In the genomic region with DNA sequence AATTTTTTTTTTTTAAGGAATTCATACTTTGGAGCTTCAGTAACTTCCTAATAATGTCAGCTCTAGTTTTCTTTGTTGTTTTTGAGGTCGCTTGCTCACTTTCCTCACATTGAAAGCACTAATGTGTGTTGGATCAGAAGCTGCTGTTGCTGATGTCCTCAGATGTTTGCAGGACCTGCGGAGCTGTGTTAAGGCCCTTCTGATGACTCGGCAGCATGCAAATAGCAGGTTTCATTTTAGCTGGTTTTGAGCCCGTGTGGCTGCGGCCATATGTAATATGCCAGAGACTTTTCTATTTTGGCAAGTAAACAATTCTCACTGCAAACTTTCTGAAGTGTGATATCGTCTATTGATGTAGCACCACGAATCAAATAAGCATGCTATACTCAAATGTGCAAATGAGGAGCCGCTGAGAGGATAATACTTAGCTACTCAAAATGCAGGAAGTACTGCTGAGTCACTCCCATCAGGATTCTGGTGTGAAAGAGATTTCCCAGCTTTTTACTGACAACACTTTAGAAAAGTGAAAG, we compare ENCODE assay signal across 9 cellular contexts.
DNase-seq lines count a peak whose midpoint lies in the region; ATAC-seq, FAIRE-seq and TF ChIP-seq lines count a peak whose summit lies in the region.
"Had no signal": no experiment of that assay in that cellular context is flagged by ENCODE, and none has a peak within 500 bp of the region (broad histone marks: within the 10 kb centered on the region; RNA-seq: fewer than 3 reads in every experiment).

No MANE protein-coding gene starts in this region.

- TF ChIP-seq POLR2A in GM12878 (IDR thresholded peaks at IDR 0.05; ENCODE audit: low read depth, low read length) = no peak

- 0 out of 2 replicates have a peak overlapping the region, but pooled peaks have one; percentile 19 for H3K4me2 ChIP-seq in GM12878 (ENCODE audit: control insufficient read depth, insufficient read depth)

- no peak overlapping the region; the same call in 1 of the 2 replicates for H2AFZ ChIP-seq in GM12878 (ENCODE audit: control insufficient read depth, low read depth, low read length)

- BruUV-seq in GM12878 (replicated peaks; lab: Mats Ljungman, UMichigan) = no TSS peak

- intact Hi-C loops in GM12878 (cut with micrococcal nuclease; ENCODE audit: unreplicated experiment) (no loop called here), left lung (cut with DNase I) (no loop called here)

- SMC1A ChIA-PET in GM12878 (lab: Charles Lee; ENCODE audit: uncharacterized antibody, unreplicated experiment) = interaction anchor here (1.4 kb wide), 1 partner anchor 9 kb away, joined by 3 read pairs; no protein-coding TSS in a partner anchor

- in situ Hi-C loops in GM12878 (cut with MboI) = no loop called here

- H3K9me3 ChIP-seq in GM12878 (replicated peaks; ENCODE audit: control insufficient read depth, insufficient read depth, low read length) (no peaks in the 10 kb centered on the region), left lung (no peaks in the 10 kb centered on the region)

- no peaks in the 10 kb centered on the region for H3K79me2 ChIP-seq in GM12878 (ENCODE audit: control insufficient read depth, insufficient read depth, low read length)

- CTCF ChIA-PET in GM12878 (lab: Yijun Ruan, JAX) = interaction anchor here (1.1 kb wide), 1 partner anchor 29 kb away, joined by 3 read pairs; no protein-coding TSS in a partner anchor

- RAD21 ChIA-PET in GM12878 (lab: Charles Lee; ENCODE audit: unreplicated experiment) = interaction anchor here (0.5 kb wide), 1 partner anchor 19 kb away, joined by 3 read pairs; no protein-coding TSS in a partner anchor

- H3K36me3 ChIP-seq in GM12878 (ENCODE audit: control insufficient read depth in 2 of 2, insufficient read depth in 2 of 2, low read length in 1 of 2) = no peaks in the 10 kb centered on the region
- H3K36me3 ChIP-seq in left lung = peaks cover 0 to 76% of the 10 kb centered on the region in 2 donors
- H3K36me3 ChIP-seq in urinary bladder (ENCODE audit: insufficient read depth) = peaks cover 2% of the 10 kb centered on the region

- POLR2A ChIA-PET in GM12878 (lab: Charles Lee) = no interaction called here

- TF ChIP-seq CTCF in GM12878 (IDR thresholded peaks at IDR 0.05 in 2 of 3, conservative IDR thresholded peaks at IDR 0.05 in 1 of 3; ENCODE audit: control insufficient read depth in 2 of 3, extremely low read depth in 1 of 3, insufficient read depth in 1 of 3, low read depth in 3 of 3, low read length in 3 of 3) (no peak), left lung (IDR thresholded peaks at IDR 0.05) (no peak)

- FAIRE-seq in GM12878 (lab: Jason Lieb, UNC) = no peak

- H3K27me3 ChIP-seq in GM12878 (replicated peaks in 1 of 2; ENCODE audit: control insufficient read depth in 2 of 2, insufficient read depth in 2 of 2, low read length in 1 of 2) (no peaks in the 10 kb centered on the region; a peak in 1 of 4 replicates), left lung (no peaks in the 10 kb centered on the region)

- H3K4me3 ChIP-seq in GM12878 = no peak overlapping the region
- no peak overlapping the region for H3K4me3 ChIP-seq in left lung
- H3K4me3 ChIP-seq in urinary bladder (ENCODE audit: low read depth, low read length) = peak overlapping the region; percentile 12

- WGBS in GM12878 (ENCODE audit: insufficient coverage, insufficient replicate concordance, low lambda C conversion rate, missing lambda C conversion rate) = 0% methylated on average over 8 of the region's 8 CpGs
- 22% methylated on average over 8 of the region's 8 CpGs for WGBS in urinary bladder

- H3K27ac ChIP-seq in GM12878 (ENCODE audit: control insufficient read depth, insufficient read depth) = no peak overlapping the region
- peak overlapping the region; percentile 53 to 62 for H3K27ac ChIP-seq in left lung
- no peak overlapping the region for H3K27ac ChIP-seq in urinary bladder (ENCODE audit: low read depth)

- DNase-seq in A172 (ENCODE audit: low spot score) (peak; percentile 55), GM19240 (ENCODE audit: insufficient read length, low spot score) (peak; percentile 11), GM12878 (ENCODE audit: low read depth, low spot score) (no peak), left lung (no peak), cerebellar cortex (ENCODE audit: low spot score) (no peak)
- no peak for DNase-seq in NK-92 treated with Interleukin-12 subunit alpha and Interleukin-12 subunit beta, amount 100 ng/mL, for 24 hours (lab: John Stamatoyannopoulos, UW)
- DNase-seq: DND-41 had no signal

- no peak for TF ChIP-seq EP300 in GM12878 (IDR thresholded peaks at IDR 0.05; ENCODE audit: borderline replicate concordance in 1 of 2, control insufficient read depth in 1 of 2, low read depth in 2 of 2, low read length in 2 of 2)

- no peak overlapping the region for H3K9ac ChIP-seq in GM12878 (ENCODE audit: control insufficient read depth, insufficient read depth, low read length)

- no peaks in the 10 kb centered on the region for H3K4me1 ChIP-seq in GM12878 (ENCODE audit: control insufficient read depth, insufficient read depth, low read length)
- peaks cover 6% of the 10 kb centered on the region in 2 donors for H3K4me1 ChIP-seq in left lung
- H3K4me1 ChIP-seq in urinary bladder (ENCODE audit: insufficient read depth) = no peaks in the 10 kb centered on the region

- ATAC-seq in HG03442 (IDR thresholded peaks at IDR 0.05; ENCODE audit: unreplicated experiment) (peak; percentile 79), GM12878 (peak; percentile 66), left lung (peak; percentile 66)

- no peaks in the 10 kb centered on the region for H4K20me1 ChIP-seq in GM12878 (ENCODE audit: control insufficient read depth, insufficient read depth)

- TF ChIP-seq RAD21 in GM12878 (IDR thresholded peaks at IDR 0.05; ENCODE audit: insufficient read depth, low read depth, low read length) = no peak

TF ChIP-seq in GM12878, 131 proteins besides CTCF, POLR2A, EP300 and RAD21 (continues in another document):
- no peak for TF ChIP-seq BMI1 (IDR thresholded peaks at IDR 0.05; ENCODE audit: borderline replicate concordance)
- TF ChIP-seq MYC (IDR thresholded peaks at IDR 0.05; ENCODE audit: insufficient read depth, insufficient read length, insufficient replicate concordance, low read length, severe bottlenecking) = no peak
- no peak for TF ChIP-seq ASH2L (IDR thresholded peaks at IDR 0.05; ENCODE audit: borderline replicate concordance, low read depth)
- TF ChIP-seq, protein P1, sequence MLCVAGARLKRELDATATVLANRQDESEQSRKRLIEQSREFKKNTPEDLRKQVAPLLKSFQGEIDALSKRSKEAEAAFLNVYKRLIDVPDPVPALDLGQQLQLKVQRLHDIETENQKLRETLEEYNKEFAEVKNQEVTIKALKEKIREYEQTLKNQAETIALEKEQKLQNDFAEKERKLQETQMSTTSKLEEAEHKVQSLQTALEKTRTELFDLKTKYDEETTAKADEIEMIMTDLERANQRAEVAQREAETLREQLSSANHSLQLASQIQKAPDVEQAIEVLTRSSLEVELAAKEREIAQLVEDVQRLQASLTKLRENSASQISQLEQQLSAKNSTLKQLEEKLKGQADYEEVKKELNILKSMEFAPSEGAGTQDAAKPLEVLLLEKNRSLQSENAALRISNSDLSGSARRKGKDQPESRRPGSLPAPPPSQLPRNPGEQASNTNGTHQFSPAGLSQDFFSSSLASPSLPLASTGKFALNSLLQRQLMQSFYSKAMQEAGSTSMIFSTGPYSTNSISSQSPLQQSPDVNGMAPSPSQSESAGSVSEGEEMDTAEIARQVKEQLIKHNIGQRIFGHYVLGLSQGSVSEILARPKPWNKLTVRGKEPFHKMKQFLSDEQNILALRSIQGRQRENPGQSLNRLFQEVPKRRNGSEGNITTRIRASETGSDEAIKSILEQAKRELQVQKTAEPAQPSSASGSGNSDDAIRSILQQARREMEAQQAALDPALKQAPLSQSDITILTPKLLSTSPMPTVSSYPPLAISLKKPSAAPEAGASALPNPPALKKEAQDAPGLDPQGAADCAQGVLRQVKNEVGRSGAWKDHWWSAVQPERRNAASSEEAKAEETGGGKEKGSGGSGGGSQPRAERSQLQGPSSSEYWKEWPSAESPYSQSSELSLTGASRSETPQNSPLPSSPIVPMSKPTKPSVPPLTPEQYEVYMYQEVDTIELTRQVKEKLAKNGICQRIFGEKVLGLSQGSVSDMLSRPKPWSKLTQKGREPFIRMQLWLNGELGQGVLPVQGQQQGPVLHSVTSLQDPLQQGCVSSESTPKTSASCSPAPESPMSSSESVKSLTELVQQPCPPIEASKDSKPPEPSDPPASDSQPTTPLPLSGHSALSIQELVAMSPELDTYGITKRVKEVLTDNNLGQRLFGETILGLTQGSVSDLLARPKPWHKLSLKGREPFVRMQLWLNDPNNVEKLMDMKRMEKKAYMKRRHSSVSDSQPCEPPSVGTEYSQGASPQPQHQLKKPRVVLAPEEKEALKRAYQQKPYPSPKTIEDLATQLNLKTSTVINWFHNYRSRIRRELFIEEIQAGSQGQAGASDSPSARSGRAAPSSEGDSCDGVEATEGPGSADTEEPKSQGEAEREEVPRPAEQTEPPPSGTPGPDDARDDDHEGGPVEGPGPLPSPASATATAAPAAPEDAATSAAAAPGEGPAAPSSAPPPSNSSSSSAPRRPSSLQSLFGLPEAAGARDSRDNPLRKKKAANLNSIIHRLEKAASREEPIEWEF (IDR thresholded peaks at IDR 0.05; ENCODE audit: insufficient replicate concordance, low read depth, low read length) = no peak
- TF ChIP-seq, protein P2, sequence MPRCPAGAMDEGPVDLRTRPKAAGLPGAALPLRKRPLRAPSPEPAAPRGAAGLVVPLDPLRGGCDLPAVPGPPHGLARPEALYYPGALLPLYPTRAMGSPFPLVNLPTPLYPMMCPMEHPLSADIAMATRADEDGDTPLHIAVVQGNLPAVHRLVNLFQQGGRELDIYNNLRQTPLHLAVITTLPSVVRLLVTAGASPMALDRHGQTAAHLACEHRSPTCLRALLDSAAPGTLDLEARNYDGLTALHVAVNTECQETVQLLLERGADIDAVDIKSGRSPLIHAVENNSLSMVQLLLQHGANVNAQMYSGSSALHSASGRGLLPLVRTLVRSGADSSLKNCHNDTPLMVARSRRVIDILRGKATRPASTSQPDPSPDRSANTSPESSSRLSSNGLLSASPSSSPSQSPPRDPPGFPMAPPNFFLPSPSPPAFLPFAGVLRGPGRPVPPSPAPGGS (IDR thresholded peaks at IDR 0.05; ENCODE audit: borderline replicate concordance, insufficient read depth, low read depth, low read length, poor library complexity, severe bottlenecking) = no peak
- no peak for TF ChIP-seq NFXL1 (IDR thresholded peaks at IDR 0.05; ENCODE audit: borderline replicate concordance)
- TF ChIP-seq CBX5 (IDR thresholded peaks at IDR 0.05; ENCODE audit: low read depth) = no peak
- no peak for TF ChIP-seq KLF5 (IDR thresholded peaks at IDR 0.05; ENCODE audit: partially characterized antibody)

Comparison
In these comparisons a context has a peak if more than half of its experiments do, and no peak if none do; other contexts are left out.
1. DNase-seq: peak in A172 (single experiment) and GM19240 (single experiment); none in GM12878 (single experiment), left lung (0 of 2), cerebellar cortex (single experiment) and NK-92 treated with Interleukin-12 subunit alpha and Interleukin-12 subunit beta, amount 100 ng/mL, for 24 hours (single experiment).
2. H3K27ac ChIP-seq: peak in left lung (2 of 2); none in GM12878 (single experiment) and urinary bladder (single experiment).
3. Peak in every context shown above with its lines, with median percentiles within 50 percentile points of each other: ATAC-seq.